In the genomic region with DNA sequence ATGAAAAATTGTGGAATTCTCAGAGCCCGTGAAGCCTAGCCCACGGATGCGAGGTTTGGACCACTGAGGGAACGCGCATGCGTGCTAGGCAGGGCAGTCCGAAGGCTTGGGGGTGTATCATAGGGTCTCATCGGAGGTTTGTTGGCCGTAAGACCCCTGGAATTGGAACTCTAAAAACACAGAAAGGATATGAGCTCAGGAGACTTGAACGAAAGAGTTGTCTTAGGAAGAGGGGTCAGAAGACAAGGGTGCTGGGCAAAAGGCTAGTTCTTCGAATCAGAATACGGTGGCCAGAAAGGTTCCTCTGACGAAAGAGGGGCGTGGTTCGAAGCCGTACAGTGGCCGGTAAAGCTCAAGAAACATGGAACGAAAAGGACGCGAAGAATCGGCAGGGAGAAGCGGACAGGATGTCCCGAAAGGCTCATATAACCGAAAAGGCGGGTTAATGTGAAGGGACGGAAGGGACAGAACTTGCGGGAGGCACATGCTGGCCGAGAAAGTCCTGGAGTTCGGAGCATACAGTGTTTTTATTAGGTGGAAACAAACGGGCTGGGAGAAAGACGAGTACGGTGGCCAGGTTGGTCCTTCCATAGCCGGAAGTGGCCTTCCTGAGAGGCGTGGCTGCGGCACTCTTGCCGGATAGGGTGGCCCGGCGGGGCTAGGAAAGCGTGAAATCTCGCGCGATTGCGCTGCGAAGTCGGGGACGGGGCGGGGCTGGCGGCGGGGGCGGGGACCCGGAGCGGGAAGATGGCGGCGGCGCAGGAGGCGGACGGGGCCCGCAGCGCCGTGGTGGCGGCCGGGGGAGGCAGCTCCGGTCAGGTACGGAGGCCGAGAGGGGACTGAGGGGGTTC, we compare ENCODE assay signal across 8 cellular contexts. TPM values are rescaled to one million over a fixed set of nuclear protein-coding genes. Genes with fewer than 3 reads are reported as not detected.
DNase-seq lines count a peak whose midpoint lies in the region; ATAC-seq and TF ChIP-seq lines count a peak whose summit lies in the region.

A gene with protein sequence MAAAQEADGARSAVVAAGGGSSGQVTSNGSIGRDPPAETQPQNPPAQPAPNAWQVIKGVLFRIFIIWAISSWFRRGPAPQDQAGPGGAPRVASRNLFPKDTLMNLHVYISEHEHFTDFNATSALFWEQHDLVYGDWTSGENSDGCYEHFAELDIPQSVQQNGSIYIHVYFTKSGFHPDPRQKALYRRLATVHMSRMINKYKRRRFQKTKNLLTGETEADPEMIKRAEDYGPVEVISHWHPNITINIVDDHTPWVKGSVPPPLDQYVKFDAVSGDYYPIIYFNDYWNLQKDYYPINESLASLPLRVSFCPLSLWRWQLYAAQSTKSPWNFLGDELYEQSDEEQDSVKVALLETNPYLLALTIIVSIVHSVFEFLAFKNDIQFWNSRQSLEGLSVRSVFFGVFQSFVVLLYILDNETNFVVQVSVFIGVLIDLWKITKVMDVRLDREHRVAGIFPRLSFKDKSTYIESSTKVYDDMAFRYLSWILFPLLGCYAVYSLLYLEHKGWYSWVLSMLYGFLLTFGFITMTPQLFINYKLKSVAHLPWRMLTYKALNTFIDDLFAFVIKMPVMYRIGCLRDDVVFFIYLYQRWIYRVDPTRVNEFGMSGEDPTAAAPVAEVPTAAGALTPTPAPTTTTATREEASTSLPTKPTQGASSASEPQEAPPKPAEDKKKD (plus strand): TSS at position 732 of the 851 bp plus-strand sequence. CDS start 16 bp downstream, at position 748.

- no peaks in the 10 kb centered on the region for H3K36me3 Mint-ChIP-seq in naive B cell
- H3K36me3 Mint-ChIP-seq in stimulated activated effector memory CD8-positive, alpha-beta T cell treated with anti-CD3 and anti-CD28 coated beads, Interleukin-12 subunit alpha, Interleukin-12 subunit beta, amount 100 ng/mL, for 72 hours = peaks cover 19% of the 10 kb centered on the region

- H3K9me3 Mint-ChIP-seq in naive B cell = no peaks in the 10 kb centered on the region
- no peaks in the 10 kb centered on the region for H3K9me3 Mint-ChIP-seq in stimulated activated effector memory CD8-positive, alpha-beta T cell treated with anti-CD3 and anti-CD28 coated beads, Interleukin-12 subunit alpha, Interleukin-12 subunit beta, amount 100 ng/mL, for 72 hours

- peaks cover 39 to 64% (median 61%) of the 10 kb centered on the region in 3 donors for H3K4me1 Mint-ChIP-seq in naive B cell
- H3K4me1 Mint-ChIP-seq in stimulated activated effector memory CD8-positive, alpha-beta T cell treated with anti-CD3 and anti-CD28 coated beads, Interleukin-12 subunit alpha, Interleukin-12 subunit beta, amount 100 ng/mL, for 72 hours = peaks cover 40% of the 10 kb centered on the region

- ATAC-seq in naive B cell (ENCODE audit: low read depth in 2 of 2) = peak; percentile 93
- ATAC-seq in stimulated activated effector memory CD8-positive, alpha-beta T cell treated with anti-CD3 and anti-CD28 coated beads, Interleukin-12 subunit alpha, Interleukin-12 subunit beta, amount 100 ng/mL, for 72 hours = peak; percentile 96

- peak within 1 kb of the TSS; percentile 91 to 100 (median 98) for H3K4me3 Mint-ChIP-seq in naive B cell
- peak within 1 kb of the TSS; percentile 87 for H3K4me3 Mint-ChIP-seq in stimulated activated effector memory CD8-positive, alpha-beta T cell treated with anti-CD3 and anti-CD28 coated beads, Interleukin-12 subunit alpha, Interleukin-12 subunit beta, amount 100 ng/mL, for 72 hours

- peak within 1 kb of the TSS; percentile 80 for H3K4me3 ChIP-seq in LNCaP clone FGC (ENCODE audit: low read depth, low read length)

- H3K27me3 Mint-ChIP-seq in naive B cell = no peaks in the 10 kb centered on the region

- H3K27ac Mint-ChIP-seq in naive B cell = peak within 1 kb of the TSS; percentile 94 to 100 (median 97)
- H3K27ac Mint-ChIP-seq in stimulated activated effector memory CD8-positive, alpha-beta T cell treated with anti-CD3 and anti-CD28 coated beads, Interleukin-12 subunit alpha, Interleukin-12 subunit beta, amount 100 ng/mL, for 72 hours = peak within 1 kb of the TSS; percentile 92

- TF ChIP-seq CTCF in LNCaP clone FGC (IDR thresholded peaks at IDR 0.05; ENCODE audit: control insufficient read depth, extremely low read depth, insufficient read depth) = no peak

- DNase-seq in EH (ENCODE audit: low read depth) (peak; percentile 97), H4 (ENCODE audit: low spot score) (peak; percentile 90), LNCaP clone FGC (ENCODE audit: low read depth) (peak; percentile 73), RPMI8226 (peak; percentile 96), fibroblast of gingiva (ENCODE audit: low read depth) (peak; percentile 97), naive B cell (peak; percentile 94)
- peak; percentile 94 to 96 for DNase-seq in activated T-helper 1 cell treated with anti-CD3 and anti-CD28 coated beads, Interleukin-2, amount 50 U/mL, for 16 hours (ENCODE audit: low read depth in 1 of 2, low spot score in 1 of 2)
- DNase-seq in stimulated activated effector memory CD8-positive, alpha-beta T cell treated with anti-CD3 and anti-CD28 coated beads, Interleukin-12 subunit alpha, Interleukin-12 subunit beta, amount 100 ng/mL, for 72 hours (ENCODE audit: low spot score in 2 of 2) = peak; percentile 91 to 96

RNA-seq across cellular contexts. Expression of the gene that starts here (rescaled TPM):
- total RNA-seq in H4 (2014; rRNA removed; shearing (Covaris generic)) = 12.9 and 17.4 TPM in 2 replicates
- polyA plus RNA-seq in naive B cell (ENCODE audit: low read depth in 6 of 6) = 10 to 100 TPM; 17.5 to 27.2 (median 20.1) TPM

Comparison
In these comparisons a context has a peak if more than half of its experiments do, and no peak if none do; other contexts are left out.
1. Peak in every context shown above with its lines: DNase-seq, ATAC-seq and H3K4me3 ChIP-seq.